8 cellular contexts compared by ENCODE assay signal in the genomic region with DNA sequence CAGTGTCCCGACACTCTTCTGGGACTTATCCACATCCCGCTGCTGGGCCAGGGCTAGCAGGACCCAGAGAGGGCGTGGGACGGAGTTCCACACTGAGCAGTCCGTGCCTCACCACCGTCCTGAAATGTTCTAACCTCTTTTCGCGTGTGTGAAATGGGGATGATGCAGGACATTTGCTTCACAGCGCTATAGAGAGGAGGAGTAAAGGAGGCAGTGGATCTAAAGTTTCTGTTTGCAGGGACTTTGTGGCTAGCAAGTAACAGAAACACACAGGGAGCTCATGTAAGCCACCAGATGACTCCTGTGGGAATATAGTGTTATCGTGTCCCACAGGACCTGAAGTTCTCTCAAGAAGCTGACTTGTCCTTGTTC. TPM values are rescaled to one million over a fixed set of nuclear protein-coding genes. Genes with fewer than 3 reads are reported as not detected.
DNase-seq lines count a peak whose midpoint lies in the region; ATAC-seq and TF ChIP-seq lines count a peak whose summit lies in the region.

No MANE protein-coding gene starts in this region.

- H3K27ac ChIP-seq in DOHH2 (ENCODE audit: low read depth, low read length) (peak overlapping the region; percentile 48), mammary epithelial cell (ENCODE audit: insufficient read depth, low read depth, low read length) (peak overlapping the region; percentile 62), right lobe of liver (peak overlapping the region; percentile 69 to 72 (median 71)), thyroid gland (peak overlapping the region in 1 of 3 donors; percentile 78)

- H3K4me3 ChIP-seq in DOHH2 (ENCODE audit: low read length) (peak overlapping the region; percentile 79), LNCaP clone FGC (ENCODE audit: low read depth, low read length) (peak overlapping the region; percentile 92), mammary epithelial cell (replicated peaks in 1 of 3; ENCODE audit: insufficient read depth in 1 of 3, low read depth in 2 of 3, low read length in 3 of 3) (peak overlapping the region; percentile 63 to 94 (median 90)), right lobe of liver (peak overlapping the region; percentile 77 to 91 (median 83)), thyroid gland (replicated peaks in 1 of 3) (peak overlapping the region; percentile 57 to 75 (median 60))

- TF ChIP-seq CTCF in DOHH2 (IDR thresholded peaks at IDR 0.05; ENCODE audit: low read depth, low read length, poor library complexity, severe bottlenecking) (no peak), LNCaP clone FGC (IDR thresholded peaks at IDR 0.05; ENCODE audit: control insufficient read depth, extremely low read depth, insufficient read depth) (no peak), mammary epithelial cell (conservative IDR thresholded peaks at IDR 0.05 in 1 of 2, IDR thresholded peaks at IDR 0.05 in 1 of 2; ENCODE audit: extremely low read depth in 1 of 2, insufficient read depth in 1 of 2, low read depth in 1 of 2, low read length in 2 of 2) (no peak), right lobe of liver (IDR thresholded peaks at IDR 0.05) (no peak), thyroid gland (IDR thresholded peaks at IDR 0.05) (no peak)

- peaks cover 31% of the 10 kb centered on the region for H3K36me3 ChIP-seq in DOHH2 (ENCODE audit: control insufficient read depth, low read length)
- peaks cover 2% of the 10 kb centered on the region for H3K36me3 ChIP-seq in mammary epithelial cell (ENCODE audit: insufficient read depth, low read length)
- peaks cover 0 to 4% (median 0%) of the 10 kb centered on the region in 4 donors for H3K36me3 ChIP-seq in right lobe of liver
- H3K36me3 ChIP-seq in thyroid gland: no peaks in the 10 kb centered on the region

- peaks cover 57% of the 10 kb centered on the region for H3K79me2 ChIP-seq in DOHH2 (ENCODE audit: control insufficient read depth, low read length)
- peaks cover 54% of the 10 kb centered on the region for H3K79me2 ChIP-seq in mammary epithelial cell (ENCODE audit: insufficient read depth, low read length)

- CTCF ChIA-PET in mammary epithelial cell (lab: Charles Lee; ENCODE audit: low non-redundant PET): no interaction called here

- DNase-seq in LNCaP clone FGC (ENCODE audit: low read depth) (no peak), mammary epithelial cell (peak; percentile 7), right lobe of liver (no peak), thyroid gland (no peak), HuH-7 (ENCODE audit: low spot score) (no peak), NCI-H1930 (lab: John Stamatoyannopoulos, UW) (no peak)

- H4K20me1 ChIP-seq in DOHH2 (ENCODE audit: control insufficient read depth, insufficient read depth, low read depth, low read length) (no peaks in the 10 kb centered on the region), mammary epithelial cell (ENCODE audit: insufficient read depth, low read length) (no peaks in the 10 kb centered on the region)

- 1% methylated on average over 10 of the region's 10 CpGs for WGBS in mammary epithelial cell (ENCODE audit: low coverage, missing lambda C conversion rate)
- WGBS in right lobe of liver (ENCODE audit: insufficient coverage, low coverage, low lambda C conversion rate, missing lambda C conversion rate): 2% methylated on average over 4 of the region's 10 CpGs
- 0 to 2% methylated on average over 6 to 10 of the region's 10 CpGs for WGBS in thyroid gland, 2 donors

- H2AFZ ChIP-seq in mammary epithelial cell (ENCODE audit: low read depth, low read length): peak overlapping the region; percentile 97

- H3K4me1 ChIP-seq in DOHH2 (ENCODE audit: control insufficient read depth, low read length): peaks cover 19% of the 10 kb centered on the region
- peaks cover 11% of the 10 kb centered on the region for H3K4me1 ChIP-seq in mammary epithelial cell (ENCODE audit: insufficient read depth, low read length)
- H3K4me1 ChIP-seq in right lobe of liver: peaks cover 0 to 4% (median 1%) of the 10 kb centered on the region in 4 donors
- H3K4me1 ChIP-seq in thyroid gland: peaks cover 17 to 35% of the 10 kb centered on the region in 2 donors

- no peak for TF ChIP-seq POLR2A in right lobe of liver (IDR thresholded peaks at IDR 0.05)
- no peak for TF ChIP-seq POLR2A in thyroid gland (IDR thresholded peaks at IDR 0.05)

- dilution Hi-C loops in mammary epithelial cell (cut with HindIII; ENCODE audit: low sequenced_read_pairs): loop anchor here (5.0 kb wide), 1 partner anchor 48 kb away; no protein-coding TSS in a partner anchor

- H3F3A ChIP-seq in DOHH2 (ENCODE audit: control insufficient read depth, insufficient read depth): no peaks in the 10 kb centered on the region

- ATAC-seq in right lobe of liver (peak; percentile 41 to 50 (median 45)), HG03432 (IDR thresholded peaks at IDR 0.05; ENCODE audit: unreplicated experiment) (no peak)

- in situ Hi-C loops in mammary epithelial cell (cut with MboI; ENCODE audit: low sequenced_read_pairs in 2 of 2): no loop called here

- no TSS peak for BruUV-seq in mammary epithelial cell (replicated peaks; lab: Mats Ljungman, UMichigan)

- H3K27me3 ChIP-seq in DOHH2 (ENCODE audit: control insufficient read depth, low read length) (no peaks in the 10 kb centered on the region), mammary epithelial cell (ENCODE audit: insufficient read depth, low read length) (no peaks in the 10 kb centered on the region), right lobe of liver (no peaks in the 10 kb centered on the region), thyroid gland (no peaks in the 10 kb centered on the region)

- H3K4me2 ChIP-seq in DOHH2 (ENCODE audit: low read length) (peak overlapping the region; percentile 87), mammary epithelial cell (ENCODE audit: insufficient read depth, low read depth, low read length) (peak overlapping the region; percentile 87)

- peak overlapping the region; percentile 16 for H3K9ac ChIP-seq in mammary epithelial cell (ENCODE audit: insufficient read depth, low read length)

- H3K9me2 ChIP-seq in DOHH2 (replicated peaks; ENCODE audit: control insufficient read depth, low read length): no peaks in the 10 kb centered on the region

- intact Hi-C loops in mammary epithelial cell (cut with micrococcal nuclease): loop anchor here (2.0 to 10.0 kb wide), 2 partner anchors 35 to 155 kb away; no protein-coding TSS in a partner anchor
- intact Hi-C loops in right lobe of liver (cut with DNase I): no loop called here
- intact Hi-C loops in thyroid gland (cut with DNase I): loop anchor here (10.0 kb wide), 1 partner anchor 195 kb away; the partner anchor contains the start of gene DNAAF9

- H3K9me3 ChIP-seq in DOHH2 (ENCODE audit: control insufficient read depth, insufficient read depth, low read length) (no peaks in the 10 kb centered on the region), mammary epithelial cell (replicated peaks; ENCODE audit: insufficient read depth, low read length) (no peaks in the 10 kb centered on the region), right lobe of liver (no peaks in the 10 kb centered on the region), thyroid gland (no peaks in the 10 kb centered on the region)

RNA-seq across cellular contexts. Expression of gene ITPA, which starts 0.6 kb away (rescaled TPM):
- total RNA-seq in mammary epithelial cell (10 to 100 TPM; 29.2 to 68.7 TPM), right lobe of liver (10 to 100 TPM; 17.5 to 38.8 (median 26.7) TPM), thyroid gland (10 to 100 TPM; 58.3 to 81.3 (median 68.2) TPM)
- 37.5 TPM for polyA plus RNA-seq in mammary epithelial cell
- polyA minus RNA-seq in mammary epithelial cell: 19.0 TPM

RNA-seq across cellular contexts. Expression of gene DDRGK1, which starts 5.5 kb away (rescaled TPM):
- total RNA-seq in mammary epithelial cell (10 to 100 TPM; 25.2 to 59.1 TPM), right lobe of liver (10 to 100 TPM; 55.0 to 76.1 (median 60.1) TPM), thyroid gland (100 to 1,000 TPM in 3 of 4 donors, 10 to 100 TPM in 1; 95.5 to 136 (median 126) TPM)
- 35.7 TPM for polyA plus RNA-seq in mammary epithelial cell
- 39.0 TPM for polyA minus RNA-seq in mammary epithelial cell

RNA-seq across cellular contexts. Expression of gene SLC4A11, which starts 29.1 kb away (rescaled TPM):
- total RNA-seq in mammary epithelial cell: 10 to 100 TPM in 1 of 2 donors, 1 to 10 TPM in 1; 6.7 to 20.1 TPM
- polyA plus RNA-seq in mammary epithelial cell: 6.9 TPM
- 30.6 TPM for polyA minus RNA-seq in mammary epithelial cell
- under 1 TPM in 5 of 6 experiments, not detected in 1; 0.11 to 0.40 (median 0.18) TPM for total RNA-seq in right lobe of liver
- total RNA-seq in thyroid gland: 100 to 1,000 TPM in 2 of 4 donors, 10 to 100 TPM in 2; 26.3 to 133 (median 85.8) TPM

RNA-seq across cellular contexts. Expression of gene LZTS3, which starts 36.6 kb away (rescaled TPM):
- 10 to 100 TPM in 1 of 2 donors, 1 to 10 TPM in 1; 7.7 to 16.3 TPM for total RNA-seq in mammary epithelial cell
- polyA plus RNA-seq in mammary epithelial cell: 2.6 TPM
- polyA minus RNA-seq in mammary epithelial cell: 3.3 TPM
- total RNA-seq in right lobe of liver: 1 to 10 TPM; 3.9 to 6.1 (median 4.9) TPM
- 10 to 100 TPM; 27.7 to 39.1 (median 35.1) TPM for total RNA-seq in thyroid gland

RNA-seq across cellular contexts. Expression of gene FASTKD5, which starts 50.3 kb away (rescaled TPM):
- 10 to 100 TPM; 13.4 to 15.0 TPM for total RNA-seq in mammary epithelial cell
- polyA plus RNA-seq in mammary epithelial cell: 15.5 TPM
- polyA minus RNA-seq in mammary epithelial cell: 43.8 TPM
- 10 to 100 TPM; 10.3 to 18.2 (median 11.3) TPM for total RNA-seq in right lobe of liver
- 10 to 100 TPM; 20.6 to 24.2 (median 21.3) TPM for total RNA-seq in thyroid gland

Comparison
In these comparisons a context has a peak if more than half of its experiments do, and no peak if none do; other contexts are left out.
1. RNA of gene SLC4A11, which starts 29.1 kb away (total RNA-seq): 26.3 to 133 TPM in thyroid gland and 6.7 to 20.1 TPM in mammary epithelial cell; 0.11 to 0.40 TPM in right lobe of liver; every median in the first group is over 4 times any median in the second.
2. intact Hi-C loops: an anchor here in mammary epithelial cell (2.0 to 10.0 kb wide) and thyroid gland (10.0 kb wide); none called in right lobe of liver.
3. Peak in every context shown above with its lines, with median percentiles within 50 percentile points of each other: H3K4me3 ChIP-seq.